Comparison of ENCODE assay signal across 1 cellular context in genomic region chr16:30724641-30725464, GRCh38.
TF ChIP-seq lines count a peak whose summit lies in the region.

No MANE protein-coding gene starts in this region.

TF ChIP-seq in HepG2, 621 proteins besides CTCF, POLR2A, EP300 and RAD21:
- no peak for TF ChIP-seq ZFP62 (CRISPR knock-in tag; IDR thresholded peaks at IDR 0.05)
- TF ChIP-seq ZNF784 (CRISPR knock-in tag; IDR thresholded peaks at IDR 0.05; ENCODE audit: borderline replicate concordance): no peak
- TF ChIP-seq BRD4 (CRISPR knock-in tag; IDR thresholded peaks at IDR 0.05): no peak
- no peak for TF ChIP-seq ZNF547 (CRISPR knock-in tag; IDR thresholded peaks at IDR 0.05)
- peak; percentile 86 for TF ChIP-seq AGO2 (optimal IDR thresholded peaks at IDR 0.05; ENCODE audit: low read depth, low read length)
- TF ChIP-seq RERE (CRISPR knock-in tag; IDR thresholded peaks at IDR 0.05; ENCODE audit: low read depth): no peak
- no peak for TF ChIP-seq HMGXB4 (CRISPR knock-in tag; IDR thresholded peaks at IDR 0.05; ENCODE audit: borderline replicate concordance in 1 of 2, low read depth in 1 of 2)
- no peak for TF ChIP-seq EHMT2 (IDR thresholded peaks at IDR 0.05; ENCODE audit: borderline replicate concordance, low read depth, low read length)
- TF ChIP-seq POLR2G (IDR thresholded peaks at IDR 0.05; ENCODE audit: low read depth, low read length): peak; percentile 9; the same call in 1 of the 2 replicates
- no peak for TF ChIP-seq TAF15 (IDR thresholded peaks at IDR 0.05; ENCODE audit: low read depth, low read length, poor library complexity, severe bottlenecking)
- TF ChIP-seq FOXJ3 (CRISPR knock-in tag; IDR thresholded peaks at IDR 0.05; ENCODE audit: borderline replicate concordance): no peak
- no peak for TF ChIP-seq ZBTB42 (CRISPR knock-in tag; IDR thresholded peaks at IDR 0.05)
- 0 out of 2 replicates have a peak, but pooled peaks have one; percentile 17 for TF ChIP-seq ZNF687 (CRISPR knock-in tag; IDR thresholded peaks at IDR 0.05)
